In genomic region chr5:41770799-41771198, GRCh38 we compare ENCODE assay signal across 12 cellular contexts.
A peak's percentile ranks its signal among the peaks of the same experiment; 100 is the strongest.
DNase-seq lines count a peak whose midpoint lies in the region; ATAC-seq, FAIRE-seq and TF ChIP-seq lines count a peak whose summit lies in the region.
"Had no signal": no experiment of that assay in that cellular context is flagged by ENCODE, and none has a peak within 500 bp of the region (broad histone marks: within the 10 kb centered on the region; RNA-seq: fewer than 3 reads in every experiment).

No MANE protein-coding gene starts in this region.

- no TSS peak for BruUV-seq in K562 (replicated peaks; lab: Mats Ljungman, UMichigan)

- POLR2A ChIA-PET in K562 (lab: Yijun Ruan, JAX): no interaction called here

- no peaks in the 10 kb centered on the region for H3K27me3 ChIP-seq in K562 (ENCODE audit: control insufficient read depth in 2 of 2, insufficient read depth in 2 of 2, low read length in 2 of 2)

- H3K79me2 ChIP-seq in K562 (ENCODE audit: control insufficient read depth, insufficient read depth, low read length): no peaks in the 10 kb centered on the region

- ATAC-seq in GM18907 (IDR thresholded peaks at IDR 0.05; ENCODE audit: unreplicated experiment) (peak; percentile 85), GM21619 (IDR thresholded peaks at IDR 0.05; ENCODE audit: unreplicated experiment) (peak; percentile 92), HG03095 (IDR thresholded peaks at IDR 0.05; ENCODE audit: unreplicated experiment) (peak; percentile 92), K562 (no peak)

- H3K4me1 ChIP-seq in K562 (replicated peaks in 1 of 2; ENCODE audit: control insufficient read depth in 2 of 2, insufficient read depth in 2 of 2, low read length in 2 of 2): no peaks in the 10 kb centered on the region

- peak; percentile 75 for FAIRE-seq in K562 (lab: Jason Lieb, UNC)

- TF ChIP-seq EP300 in K562 (IDR thresholded peaks at IDR 0.05; ENCODE audit: low read length): no peak

- H3K4me2 ChIP-seq in K562 (ENCODE audit: insufficient read depth, low read length): no peak overlapping the region

- no peak overlapping the region for H3K4me3 ChIP-seq in K562

- no peaks in the 10 kb centered on the region for H4K20me1 ChIP-seq in K562 (replicated peaks; ENCODE audit: control insufficient read depth, insufficient read depth, low read length)

- no peak for TF ChIP-seq POLR2A in K562 (conservative IDR thresholded peaks at IDR 0.05)

- no peaks in the 10 kb centered on the region for H3K9me3 ChIP-seq in K562 (replicated peaks; ENCODE audit: control insufficient read depth, insufficient read depth, low read depth, low read length)

- H3K36me3 ChIP-seq in K562 (ENCODE audit: control insufficient read depth, insufficient read depth, low read length): no peaks in the 10 kb centered on the region

- TF ChIP-seq RAD21 in K562 (CRISPR knock-in tag; conservative IDR thresholded peaks at IDR 0.05 in 1 of 2, IDR thresholded peaks at IDR 0.05 in 1 of 2): no peak

- no peak overlapping the region for H3K9ac ChIP-seq in K562 (ENCODE audit: insufficient read depth in 1 of 2, low read depth in 2 of 2, low read length in 2 of 2)

- intact Hi-C loops in K562 (cut with micrococcal nuclease): no loop called here

- no peaks in the 10 kb centered on the region for H3K9me1 ChIP-seq in K562 (ENCODE audit: control insufficient read depth, insufficient read depth, low read length)

- CTCF ChIA-PET in K562 (lab: Yijun Ruan, JAX; ENCODE audit: low intra/inter-chr PET ratio): no interaction called here

- H2AFZ ChIP-seq in K562 (ENCODE audit: low read depth, low read length): no peak overlapping the region

- H3K27ac ChIP-seq in K562 (ENCODE audit: extremely low read depth, low read depth, low read length): no peak overlapping the region
- H3K27ac ChIP-seq in caudate nucleus (ENCODE audit: low read depth, low read length): no peak overlapping the region

- in situ Hi-C loops in K562 (cut with MboI): no loop called here

- no peak for DNase-seq in K562 (ENCODE audit: extremely low read depth in 1 of 4, low spot score in 3 of 4)
- DNase-seq in SHP77 treated with DMSO at 0.1 percent for 48 hours (lab: John Stamatoyannopoulos, UW): no peak
- DNase-seq in NCI-H748 treated with DMSO at 0.1 percent for 48 hours (lab: John Stamatoyannopoulos, UW): no peak
- no peak for DNase-seq in caudate nucleus (lab: John Stamatoyannopoulos, UW)
- no peak for DNase-seq in CD1c-positive myeloid dendritic cell (ENCODE audit: extremely low spot score)
- DNase-seq: activated CD4-positive, CD25-positive, alpha-beta regulatory T cell treated with anti-CD3 and anti-CD28 coated beads, Interleukin-2, amount 50 U/mL, for 72 hours; CD4-positive, CD25-positive, alpha-beta regulatory T cell; NCI-H526 treated with DMSO at 0.1 percent for 48 hours; trophoblast cell had no signal

- TF ChIP-seq CTCF in K562 (IDR thresholded peaks at IDR 0.05 in 2 of 3, conservative IDR thresholded peaks at IDR 0.05 in 1 of 3; ENCODE audit: insufficient read depth in 2 of 3, low read depth in 1 of 3, low read length in 3 of 3): no peak

TF ChIP-seq in K562, 482 proteins besides CTCF, POLR2A, EP300 and RAD21:
- TF ChIP-seq NR4A1 (CRISPR knock-in tag; IDR thresholded peaks at IDR 0.05) (no peak), NR4A1 (tag; IDR thresholded peaks at IDR 0.05) (no peak), CSDE1 (IDR thresholded peaks at IDR 0.05) (no peak), THAP12 (CRISPR knock-in tag; IDR thresholded peaks at IDR 0.05) (no peak), SIRT6 (IDR thresholded peaks at IDR 0.05; ENCODE audit: low read depth, low read length) (no peak), HDAC2 (IDR thresholded peaks at IDR 0.05) (no peak), ZNF408 (CRISPR knock-in tag; IDR thresholded peaks at IDR 0.05; ENCODE audit: low read depth) (no peak), RCOR1 (IDR thresholded peaks at IDR 0.05; ENCODE audit: borderline replicate concordance in 1 of 2, low read depth in 2 of 2, low read length in 2 of 2) (no peak), ZNF695 (CRISPR knock-in tag; IDR thresholded peaks at IDR 0.05) (no peak), RHOXF2B (CRISPR knock-in tag; conservative IDR thresholded peaks at IDR 0.05) (no peak), NR2F6 (CRISPR knock-in tag; IDR thresholded peaks at IDR 0.05) (no peak), UBTF (IDR thresholded peaks at IDR 0.05; ENCODE audit: borderline replicate concordance in 1 of 2, low read depth in 2 of 2, low read length in 2 of 2) (no peak)
